14 cellular contexts compared by ENCODE assay signal in the genomic region with DNA sequence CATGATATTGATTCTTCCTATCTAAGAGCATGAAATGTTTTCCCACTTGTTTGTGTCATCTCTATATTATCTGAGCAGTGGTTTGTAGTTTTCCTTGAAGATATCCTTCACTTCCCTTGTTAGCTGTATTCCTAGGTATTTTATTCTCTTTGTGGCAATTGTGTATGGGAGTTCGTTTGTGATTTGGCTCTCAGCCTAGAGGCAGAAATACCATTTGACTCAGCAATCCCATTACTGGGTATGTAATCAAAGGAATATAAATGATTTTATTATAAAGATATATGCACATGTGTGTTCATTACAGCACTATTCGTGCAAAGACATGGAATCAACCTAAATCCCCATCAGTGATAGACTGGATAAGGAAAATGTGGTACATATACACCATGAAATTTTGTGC.
"Had no signal": no experiment of that assay in that cellular context is flagged by ENCODE, and none has a peak within 500 bp of the region (broad histone marks: within the 10 kb centered on the region; RNA-seq: fewer than 3 reads in every experiment).

No MANE protein-coding gene starts in this region.

- H3K4me3 ChIP-seq: esophagus squamous epithelium, hepatocyte, mucosa of descending colon, right atrium auricular region, sigmoid colon, skin epidermis had no signal

- DNase-seq: effector memory CD8-positive, alpha-beta T cell; esophagus squamous epithelium; foreskin melanocyte; head of caudate nucleus; kidney glomerular epithelial cell; mucosa of descending colon; naive thymus-derived CD8-positive, alpha-beta T cell; posterior cingulate gyrus; sigmoid colon; stimulated activated naive CD4-positive, alpha-beta T cell treated with Interleukin-2 at 50 U/mL for 16 hours; trophoblast cell had no signal
